In genomic region chr5:172887735-172888134, GRCh38 we compare ENCODE assay signal across 11 cellular contexts. TPM values are rescaled to one million over a fixed set of nuclear protein-coding genes. Genes with fewer than 3 reads are reported as not detected.
DNase-seq lines count a peak whose midpoint lies in the region; ATAC-seq, FAIRE-seq and TF ChIP-seq lines count a peak whose summit lies in the region.
"Had no signal": no experiment of that assay in that cellular context is flagged by ENCODE, and none has a peak within 500 bp of the region (broad histone marks: within the 10 kb centered on the region; RNA-seq: fewer than 3 reads in every experiment).

No MANE protein-coding gene starts in this region.

- no peaks in the 10 kb centered on the region for H3K9me3 ChIP-seq in mammary epithelial cell (replicated peaks; ENCODE audit: insufficient read depth, low read length)
- H3K9me3 ChIP-seq in pancreas = no peaks in the 10 kb centered on the region
- H3K9me3 ChIP-seq in neuronal stem cell (replicated peaks in 1 of 2; ENCODE audit: control insufficient read depth in 2 of 2, insufficient read depth in 1 of 2, low read depth in 1 of 2, low read length in 2 of 2) = no peaks in the 10 kb centered on the region

- peaks cover 86% of the 10 kb centered on the region for H3K36me3 Mint-ChIP-seq in MCF 10A (ENCODE audit: insufficient read depth, unreplicated experiment)

- no peak overlapping the region for H2BK5ac ChIP-seq in neuronal stem cell (ENCODE audit: low read length)

- H2AFZ ChIP-seq in mammary epithelial cell (ENCODE audit: low read depth, low read length) (no peak overlapping the region), neuronal stem cell (ENCODE audit: low read length) (no peak overlapping the region)

- POLR2A ChIA-PET in MCF 10A (lab: Yijun Ruan, JAX) = interaction anchor here (0.9 to 6.0 kb wide), 25 partner anchors 7 to 435 kb away, joined by 3 to 131 read pairs (median 7); partner anchors contain the start of gene DUSP1

- CTCF ChIA-PET in MCF 10A (lab: Yijun Ruan, JAX) (interaction anchor here (0.5 to 2.4 kb wide), 6 partner anchors 12 to 173 kb away, joined by 3 to 11 read pairs (median 4); no protein-coding TSS in a partner anchor), mammary epithelial cell (lab: Charles Lee; ENCODE audit: low non-redundant PET) (no interaction called here)

- 93% methylated on average over 9 of the region's 9 CpGs for WGBS in mammary epithelial cell (ENCODE audit: low coverage, missing lambda C conversion rate)
- WGBS in pancreas, 2 donors = 80% methylated on average over 9 of the region's 9 CpGs
- no CpG with 5 or more reads among the region's 9 CpGs for whole genome bisulfite sequencing in neuronal stem cell (ENCODE audit: extremely low coverage in 2 of 2, insufficient read length in 2 of 2, insufficient replicate concordance in 1 of 2), 2 donors

- H3K18ac ChIP-seq in neuronal stem cell (ENCODE audit: low read length) = no peak overlapping the region

- H2AK5ac ChIP-seq in neuronal stem cell (ENCODE audit: low read depth, low read length) = no peak overlapping the region

- H3K4me3 Mint-ChIP-seq in MCF 10A (ENCODE audit: unreplicated experiment) = peak overlapping the region; percentile 61

- no peak overlapping the region for H3K14ac ChIP-seq in neuronal stem cell (ENCODE audit: low read length)

- intact Hi-C loops in MCF 10A (cut with micrococcal nuclease) = loop anchor here (1.0 to 2.0 kb wide), 4 partner anchors 13 to 115 kb away; no protein-coding TSS in a partner anchor
- intact Hi-C loops in mammary epithelial cell (cut with micrococcal nuclease) = loop anchor here (1.0 to 2.0 kb wide), 3 partner anchors 17 to 116 kb away; partner anchors contain the start of gene DUSP1
- intact Hi-C loops in left ventricle myocardium superior (cut with micrococcal nuclease) = no loop called here
- intact Hi-C loops in pancreas (cut with DNase I) = no loop called here

- dilution Hi-C loops in mammary epithelial cell (cut with HindIII; ENCODE audit: low sequenced_read_pairs) = no loop called here

- no peaks in the 10 kb centered on the region for H3K27me3 Mint-ChIP-seq in MCF 10A (ENCODE audit: insufficient read depth, unreplicated experiment)

- peak overlapping the region; percentile 98 for H3K27ac Mint-ChIP-seq in MCF 10A (ENCODE audit: low read depth, unreplicated experiment)

- H3K36me3 ChIP-seq in mammary epithelial cell (ENCODE audit: insufficient read depth, low read length) = no peaks in the 10 kb centered on the region
- H3K36me3 ChIP-seq in pancreas = peaks cover 0 to 8% (median 0%) of the 10 kb centered on the region in 3 donors
- H3K36me3 ChIP-seq in neuronal stem cell (replicated peaks in 1 of 2; ENCODE audit: control insufficient read depth in 2 of 2, insufficient read depth in 2 of 2, low read length in 2 of 2) = peaks cover 7 to 44% of the 10 kb centered on the region in 2 donors

- in situ Hi-C loops in mammary epithelial cell (cut with MboI; ENCODE audit: low sequenced_read_pairs in 2 of 2) = no loop called here

- no peak for FAIRE-seq in pancreas (lab: Jason Lieb, UNC)
- FAIRE-seq in urothelium cell line (lab: Jason Lieb, UNC) = no peak
- FAIRE-seq: A204.1 had no signal

- no peak overlapping the region for H4K91ac ChIP-seq in neuronal stem cell (ENCODE audit: low read depth, low read length, poor library complexity)

- H3K4me2 ChIP-seq in mammary epithelial cell (ENCODE audit: insufficient read depth, low read depth, low read length) (no peak overlapping the region), neuronal stem cell (ENCODE audit: insufficient read depth, low read length, poor library complexity, severe bottlenecking) (no peak overlapping the region)

- H3K9ac ChIP-seq in mammary epithelial cell (ENCODE audit: insufficient read depth, low read length) = no peak overlapping the region
- no peak overlapping the region for H3K9ac ChIP-seq in neuronal stem cell (ENCODE audit: low read depth, low read length, poor library complexity)

- peaks cover 4% of the 10 kb centered on the region for H3K79me1 ChIP-seq in neuronal stem cell (ENCODE audit: low read depth, low read length)

- peaks cover 15% of the 10 kb centered on the region for H3K79me2 ChIP-seq in mammary epithelial cell (ENCODE audit: insufficient read depth, low read length)

- H2BK120ac ChIP-seq in neuronal stem cell (ENCODE audit: low read depth, low read length) = no peak overlapping the region

- H2BK15ac ChIP-seq in neuronal stem cell (ENCODE audit: low read length) = no peak overlapping the region

- no peak overlapping the region for H2BK12ac ChIP-seq in neuronal stem cell (ENCODE audit: low read length)

- H3K4ac ChIP-seq in neuronal stem cell (ENCODE audit: low read length) = no peak overlapping the region

- no peak overlapping the region for H3K27ac ChIP-seq in mammary epithelial cell (ENCODE audit: insufficient read depth, low read depth, low read length)
- peak overlapping the region; percentile 8 to 82 (median 68) for H3K27ac ChIP-seq in pancreas
- no peak overlapping the region for H3K27ac ChIP-seq in neuronal stem cell (replicated peaks; ENCODE audit: low read length)
- H3K27ac ChIP-seq: epithelial cell of prostate had no signal

- H4K20me1 ChIP-seq in mammary epithelial cell (ENCODE audit: insufficient read depth, low read length) = no peaks in the 10 kb centered on the region

- H3K4me1 Mint-ChIP-seq in MCF 10A (ENCODE audit: insufficient read depth, unreplicated experiment) = peaks cover 41% of the 10 kb centered on the region

- H3K23ac ChIP-seq in neuronal stem cell (ENCODE audit: low read depth, low read length, poor library complexity) = no peak overlapping the region

- H3K27me3 ChIP-seq in mammary epithelial cell (ENCODE audit: insufficient read depth, low read length) (no peaks in the 10 kb centered on the region), pancreas (no peaks in the 10 kb centered on the region), neuronal stem cell (ENCODE audit: control insufficient read depth in 3 of 3, insufficient read depth in 3 of 3, low read depth in 1 of 3, low read length in 3 of 3) (no peaks in the 10 kb centered on the region)

- H3K4me3 ChIP-seq in mammary epithelial cell (replicated peaks in 1 of 3; ENCODE audit: insufficient read depth in 1 of 3, low read depth in 2 of 3, low read length in 3 of 3) = no peak overlapping the region
- H3K4me3 ChIP-seq in pancreas = no peak overlapping the region
- no peak overlapping the region for H3K4me3 ChIP-seq in neuronal stem cell (ENCODE audit: low read length in 2 of 2)

- TF ChIP-seq CTCF in MCF 10A (IDR thresholded peaks at IDR 0.05; ENCODE audit: unreplicated experiment) = no peak
- TF ChIP-seq CTCF in mammary epithelial cell (conservative IDR thresholded peaks at IDR 0.05 in 1 of 2, IDR thresholded peaks at IDR 0.05 in 1 of 2; ENCODE audit: extremely low read depth in 1 of 2, insufficient read depth in 1 of 2, low read depth in 1 of 2, low read length in 2 of 2) = no peak
- TF ChIP-seq CTCF in pancreas (IDR thresholded peaks at IDR 0.05) = no peak

- peak; percentile 20 for ATAC-seq in left ventricle myocardium superior
- ATAC-seq in pancreas = peak in 2 of 4 donors; percentile 24 to 33

- peaks cover 13% of the 10 kb centered on the region for H3K4me1 ChIP-seq in mammary epithelial cell (ENCODE audit: insufficient read depth, low read length)
- H3K4me1 ChIP-seq in pancreas = peaks cover 17 to 20% (median 18%) of the 10 kb centered on the region in 3 donors
- H3K4me1 ChIP-seq in neuronal stem cell (ENCODE audit: control insufficient read depth in 2 of 2, insufficient read depth in 1 of 2, low read depth in 1 of 2, low read length in 2 of 2) = peaks cover 1 to 6% of the 10 kb centered on the region in 2 donors

- no peaks in the 10 kb centered on the region for H3K9me3 Mint-ChIP-seq in MCF 10A (ENCODE audit: unreplicated experiment)

- no peak overlapping the region for H4K8ac ChIP-seq in neuronal stem cell (ENCODE audit: low read depth, low read length)

- no peak for DNase-seq in MCF 10A (ENCODE audit: unreplicated experiment)
- DNase-seq in mammary epithelial cell = no peak
- DNase-seq in left ventricle myocardium superior = peak; percentile 47
- peak in 1 of 6 donors; percentile 25 for DNase-seq in pancreas
- no peak for DNase-seq in neuronal stem cell (ENCODE audit: low spot score)
- DNase-seq in inferior parietal cortex (ENCODE audit: extremely low spot score) = no peak
- DNase-seq in urothelium cell line (ENCODE audit: low spot score) = no peak
- DNase-seq in NCI-H510A treated with DMSO at 0.1 percent for 48 hours (lab: John Stamatoyannopoulos, UW) = no peak
- DNase-seq: NCI-H1105 had no signal

- BruUV-seq in MCF 10A (replicated peaks; lab: Mats Ljungman, UMichigan) (no TSS peak), mammary epithelial cell (replicated peaks; lab: Mats Ljungman, UMichigan) (no TSS peak)

RNA-seq across cellular contexts. Expression of gene ERGIC1, which starts 53.7 kb away (rescaled TPM):
- 257 and 292 TPM in 2 replicates for total RNA-seq in MCF 10A (2022)
- 10 to 100 TPM; 58.8 to 98.6 TPM for total RNA-seq in mammary epithelial cell
- polyA plus RNA-seq in mammary epithelial cell = 111 TPM
- 158 TPM for polyA minus RNA-seq in mammary epithelial cell
- 81.4 TPM for total RNA-seq in left ventricle myocardium superior
- total RNA-seq in pancreas = 100 to 1,000 TPM in 1 of 6 donors, 10 to 100 TPM in 5; 58.3 to 101 (median 76.7) TPM
- 10 to 100 TPM; 54.8 to 60.3 TPM for polyA plus RNA-seq in pancreas
- 73.5 TPM for polyA plus RNA-seq in neuronal stem cell (2013, experiment 1 of 2)
- polyA plus RNA-seq in neuronal stem cell (2013, experiment 2 of 2) = 73.3 TPM

Comparison
In these comparisons a context has a peak if more than half of its experiments do, and no peak if none do; other contexts are left out.
1. H3K27ac ChIP-seq: peak in pancreas (4 of 4); none in mammary epithelial cell (single experiment) and neuronal stem cell (single experiment).
2. intact Hi-C loops: an anchor here in MCF 10A (1.0 to 2.0 kb wide) and mammary epithelial cell (1.0 to 2.0 kb wide); none called in left ventricle myocardium superior and pancreas.